Comparison of ENCODE assay signal across 9 cellular contexts in genomic region chr2:196259507-196260481, GRCh38.
DNase-seq lines count a peak whose midpoint lies in the region; ATAC-seq lines count a peak whose summit lies in the region.
"Had no signal": no experiment of that assay in that cellular context is flagged by ENCODE, and none has a peak within 500 bp of the region (broad histone marks: within the 10 kb centered on the region; RNA-seq: fewer than 3 reads in every experiment).

No MANE protein-coding gene starts in this region.

- no peak overlapping the region for H3K9ac ChIP-seq in mesenchymal stem cell (ENCODE audit: low read length)

- POLR2A ChIA-PET in CD4-positive, alpha-beta memory T cell (lab: Charles Lee; ENCODE audit: partially characterized antibody), result interaction anchor here (0.6 to 6.4 kb wide), 26 partner anchors 9 to 186 kb away, joined by 3 to 85 read pairs (median 5); partner anchors contain the start of gene STK17B

- no peak overlapping the region for H2BK5ac ChIP-seq in mesenchymal stem cell (ENCODE audit: low read depth, low read length, poor library complexity, severe bottlenecking)

- no peaks in the 10 kb centered on the region for H3K27me3 Mint-ChIP-seq in CD4-positive, alpha-beta memory T cell

- H2BK15ac ChIP-seq in mesenchymal stem cell (ENCODE audit: low read depth, poor library complexity, severe bottlenecking), result no peak overlapping the region

- H3K79me1 ChIP-seq in mesenchymal stem cell (replicated peaks; ENCODE audit: low read length, poor library complexity, severe bottlenecking), result no peaks in the 10 kb centered on the region

- H3K4ac ChIP-seq in mesenchymal stem cell (ENCODE audit: low read depth in 1 of 2, low read length in 2 of 2), result peak overlapping the region in 1 of 2 experiments; percentile 40

- intact Hi-C loops in CD4-positive, alpha-beta memory T cell (cut with micrococcal nuclease), result loop anchor here (1.0 to 10.0 kb wide), 4 partner anchors 32 to 725 kb away; no protein-coding TSS in a partner anchor

- peak overlapping the region; percentile 88 to 99 (median 95) for H3K27ac Mint-ChIP-seq in CD4-positive, alpha-beta memory T cell
- H3K27ac Mint-ChIP-seq in activated naive CD4-positive, alpha-beta T cell treated with anti-CD3 and anti-CD28 coated beads, Interleukin-2, amount 50 U/mL, for 72 hours, result peak overlapping the region; percentile 96 to 97

- peak overlapping the region; percentile 65 for H3K27ac ChIP-seq in CD4-positive, alpha-beta memory T cell (ENCODE audit: low read depth, low read length)
- no peak overlapping the region for H3K27ac ChIP-seq in mesenchymal stem cell (ENCODE audit: low read length, poor library complexity, severe bottlenecking)

- H3K27me3 ChIP-seq in CD4-positive, alpha-beta memory T cell (ENCODE audit: insufficient read depth, low read length), result no peaks in the 10 kb centered on the region
- H3K27me3 ChIP-seq in mesenchymal stem cell (ENCODE audit: control insufficient read depth in 1 of 2, insufficient read depth in 1 of 2, low read length in 2 of 2), result no peaks in the 10 kb centered on the region

- H4K8ac ChIP-seq in mesenchymal stem cell (ENCODE audit: low read length), result peak overlapping the region; percentile 35

- peak overlapping the region; percentile 45 to 51 for H3K4me3 ChIP-seq in CD4-positive, alpha-beta memory T cell (ENCODE audit: low read length in 2 of 2)
- no peak overlapping the region for H3K4me3 ChIP-seq in mesenchymal stem cell (ENCODE audit: insufficient read depth in 1 of 2, low read depth in 1 of 2, low read length in 2 of 2)

- H2BK120ac ChIP-seq in mesenchymal stem cell (ENCODE audit: low read depth, low read length), result peak overlapping the region; percentile 89

- peaks cover 0 to 3% (median 0%) of the 10 kb centered on the region in 8 donors for H3K9me3 Mint-ChIP-seq in CD4-positive, alpha-beta memory T cell
- peaks cover 5 to 6% of the 10 kb centered on the region in 2 donors for H3K9me3 Mint-ChIP-seq in activated naive CD4-positive, alpha-beta T cell treated with anti-CD3 and anti-CD28 coated beads, Interleukin-2, amount 50 U/mL, for 72 hours

- H2BK12ac ChIP-seq in mesenchymal stem cell (ENCODE audit: low read length in 2 of 2), result peak overlapping the region; percentile 38 to 75

- H2AK5ac ChIP-seq in mesenchymal stem cell (ENCODE audit: low read length, severe bottlenecking), result no peak overlapping the region

- no peaks in the 10 kb centered on the region for H3K36me3 ChIP-seq in CD4-positive, alpha-beta memory T cell (ENCODE audit: insufficient read depth, low read length)
- no peaks in the 10 kb centered on the region for H3K36me3 ChIP-seq in mesenchymal stem cell (ENCODE audit: control insufficient read depth in 1 of 2, insufficient read depth in 2 of 2, low read depth in 1 of 2, low read length in 2 of 2)

- no peak overlapping the region for H3K4me2 ChIP-seq in mesenchymal stem cell (ENCODE audit: low read length, poor library complexity, severe bottlenecking)

- H3K9me3 ChIP-seq in CD4-positive, alpha-beta memory T cell (ENCODE audit: control insufficient read depth in 1 of 2, low read length in 2 of 2), result no peaks in the 10 kb centered on the region
- H3K9me3 ChIP-seq in mesenchymal stem cell (ENCODE audit: control insufficient read depth, low read length), result no peaks in the 10 kb centered on the region

- peak overlapping the region; percentile 27 for H4K91ac ChIP-seq in mesenchymal stem cell (ENCODE audit: low read length)

- H3K18ac ChIP-seq in mesenchymal stem cell (ENCODE audit: low read depth in 1 of 2, low read length in 2 of 2), result peak overlapping the region in 1 of 2 experiments; percentile 35

- H3K4me3 Mint-ChIP-seq in CD4-positive, alpha-beta memory T cell, result peak overlapping the region; percentile 79 to 93 (median 84)

- peaks cover 0 to 1% of the 10 kb centered on the region in 2 donors for H3K36me3 Mint-ChIP-seq in CD4-positive, alpha-beta memory T cell
- peaks cover 0 to 5% of the 10 kb centered on the region in 2 donors for H3K36me3 Mint-ChIP-seq in activated naive CD4-positive, alpha-beta T cell treated with anti-CD3 and anti-CD28 coated beads, Interleukin-2, amount 50 U/mL, for 72 hours

- WGBS in mesenchymal stem cell, result 35% methylated on average over 5 of the region's 7 CpGs

- peaks cover 54 to 71% (median 63%) of the 10 kb centered on the region in 4 donors for H3K4me1 Mint-ChIP-seq in CD4-positive, alpha-beta memory T cell

- CTCF ChIA-PET in CD4-positive, alpha-beta memory T cell (lab: Charles Lee; ENCODE audit: partially characterized antibody), result interaction anchor here (0.6 to 6.1 kb wide), 19 partner anchors 11 to 192 kb away, joined by 3 to 60 read pairs (median 5); partner anchors contain the start of gene DNAH7

- H3K4me1 ChIP-seq in CD4-positive, alpha-beta memory T cell (ENCODE audit: insufficient read depth, low read length), result peaks cover 70% of the 10 kb centered on the region
- peaks cover 2% of the 10 kb centered on the region for H3K4me1 ChIP-seq in mesenchymal stem cell (ENCODE audit: control insufficient read depth, insufficient read depth, low read depth, low read length)

- DNase-seq in CD4-positive, alpha-beta memory T cell, result peak in 4 of 5 donors; percentile 34 to 84 (median 58)
- DNase-seq in NCI-H226 (peak; percentile 96), mesenchymal stem cell (peak; percentile 96), activated gamma-delta T cell treated with Interleukin-2 at 50 U/mL for 16 hours (no peak), RPMI8226 (no peak), GDM1 (lab: John Stamatoyannopoulos, UW) (no peak)
- peak; percentile 48 to 61 for DNase-seq in activated naive CD4-positive, alpha-beta T cell treated with anti-CD3 and anti-CD28 coated beads, Interleukin-2, amount 50 U/mL, for 72 hours (ENCODE audit: low spot score in 2 of 2)
- DNase-seq: KG1 had no signal

- peak; percentile 86 for ATAC-seq in activated naive CD4-positive, alpha-beta T cell treated with anti-CD3 and anti-CD28 coated beads, Interleukin-2, amount 50 U/mL, for 72 hours
- no peak for ATAC-seq in GM21515 (IDR thresholded peaks at IDR 0.05; ENCODE audit: unreplicated experiment)

- H2AFZ ChIP-seq in mesenchymal stem cell (ENCODE audit: low read depth, low read length), result no peak overlapping the region

- H3K14ac ChIP-seq in mesenchymal stem cell (ENCODE audit: low read length in 2 of 2), result no peak overlapping the region

- no peak overlapping the region for H3K23ac ChIP-seq in mesenchymal stem cell (ENCODE audit: low read length in 2 of 2)

Comparison
In these comparisons a context has a peak if more than half of its experiments do, and no peak if none do; other contexts are left out.
1. DNase-seq: peak in CD4-positive, alpha-beta memory T cell (4 of 5), NCI-H226 (single experiment), activated naive CD4-positive, alpha-beta T cell treated with anti-CD3 and anti-CD28 coated beads, Interleukin-2, amount 50 U/mL, for 72 hours (2 of 2) and mesenchymal stem cell (single experiment); none in activated gamma-delta T cell treated with Interleukin-2 at 50 U/mL for 16 hours (single experiment), RPMI8226 (single experiment) and GDM1 (single experiment).
2. H3K4me3 ChIP-seq: peak in CD4-positive, alpha-beta memory T cell (2 of 2); none in mesenchymal stem cell (0 of 2).